22 cellular contexts compared by ENCODE assay signal in the genomic region with DNA sequence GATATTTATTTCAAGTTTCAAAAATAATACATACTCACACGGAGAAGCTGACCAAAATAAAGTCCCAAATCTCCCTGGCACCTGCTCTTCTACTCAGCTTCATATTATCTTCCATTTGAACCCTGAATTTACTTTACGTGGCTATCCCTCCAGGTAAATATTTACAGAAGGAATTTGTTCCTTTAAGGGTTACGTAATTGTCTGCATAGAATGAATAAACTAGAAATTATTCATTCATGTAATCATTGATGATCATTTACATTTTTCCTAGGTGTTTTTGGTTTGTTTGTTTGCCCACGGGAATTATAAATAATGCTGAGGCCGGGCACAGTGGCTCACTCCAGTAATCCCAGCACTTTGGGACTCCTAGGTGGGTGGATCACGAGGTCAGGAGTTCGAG.
"Had no signal": no experiment of that assay in that cellular context is flagged by ENCODE, and none has a peak within 500 bp of the region (broad histone marks: within the 10 kb centered on the region; RNA-seq: fewer than 3 reads in every experiment).

No MANE protein-coding gene starts in this region.

- H3K4me3 ChIP-seq: coronary artery, dorsolateral prefrontal cortex, esophagus muscularis mucosa, gastroesophageal sphincter, heart left ventricle, hepatocyte, left lung, lower lobe of right lung, mucosa of descending colon had no signal

- H3K27ac ChIP-seq: coronary artery, esophagus muscularis mucosa, foreskin keratinocyte, gastroesophageal sphincter, heart left ventricle, hepatocyte, left lung, lower lobe of right lung had no signal

- H3K27me3 ChIP-seq: dorsolateral prefrontal cortex, esophagus muscularis mucosa, foreskin keratinocyte, gastroesophageal sphincter, heart left ventricle, hepatocyte, left lung had no signal

- ATAC-seq: foreskin keratinocyte; gastroesophageal sphincter; heart left ventricle; left lung; left ventricle myocardium superior; lower lobe of right lung; mucosa of descending colon; naive thymus-derived CD8-positive, alpha-beta T cell had no signal

- DNase-seq: dermis blood vessel endothelial cell; dorsolateral prefrontal cortex; effector CD4-positive, alpha-beta T cell; effector memory CD4-positive, alpha-beta T cell; foreskin keratinocyte; heart left ventricle; hypothalamus; immature natural killer cell; islet precursor cell; kidney; kidney glomerular epithelial cell; left lung; left ventricle myocardium superior; lower lobe of right lung; mesenchymal stem cell; mucosa of descending colon; naive B cell; naive thymus-derived CD8-positive, alpha-beta T cell had no signal

- H3K4me1 ChIP-seq: esophagus muscularis mucosa, foreskin keratinocyte, gastroesophageal sphincter, left lung, lower lobe of right lung had no signal

- H3K36me3 ChIP-seq: esophagus muscularis mucosa, gastroesophageal sphincter, heart left ventricle, left lung, lower lobe of right lung had no signal

- H3K9me3 ChIP-seq: esophagus muscularis mucosa, gastroesophageal sphincter, heart left ventricle, left lung, lower lobe of right lung, mucosa of descending colon had no signal
